ENCODE assay signal across 12 cellular contexts in genomic region chr3:160671231-160671630, GRCh38. TPM values are rescaled to one million over a fixed set of nuclear protein-coding genes. Genes with fewer than 3 reads are reported as not detected.
DNase-seq lines count a peak whose midpoint lies in the region; ATAC-seq, FAIRE-seq and TF ChIP-seq lines count a peak whose summit lies in the region.
"Had no signal": no experiment of that assay in that cellular context is flagged by ENCODE, and none has a peak within 500 bp of the region (broad histone marks: within the 10 kb centered on the region; RNA-seq: fewer than 3 reads in every experiment).

No MANE protein-coding gene starts in this region.

- no peak for TF ChIP-seq CTCF in GM12864 (IDR thresholded peaks at IDR 0.05; ENCODE audit: low read depth, low read length, missing control alignments)

- FAIRE-seq in GM12891 (lab: Jason Lieb, UNC): no peak
- FAIRE-seq: endothelial cell of umbilical vein had no signal

- ATAC-seq in GM19467 (IDR thresholded peaks at IDR 0.05; ENCODE audit: unreplicated experiment) (peak; percentile 96), HG02981 (IDR thresholded peaks at IDR 0.05; ENCODE audit: unreplicated experiment) (peak; percentile 83)

- H3K4me3 ChIP-seq in GM12864 (ENCODE audit: low read depth, low read length): peak overlapping the region; percentile 43

- TF ChIP-seq POLR2A in GM12891 (IDR thresholded peaks at IDR 0.05; ENCODE audit: low read depth, low read length): no peak

- DNase-seq in GM12864 (ENCODE audit: low read depth) (peak; percentile 80), NAMALWA (ENCODE audit: low spot score) (peak; percentile 12), GM12891 (ENCODE audit: insufficient read length, low spot score) (no peak), NCI-H2081 treated with DMSO at 0.1 percent for 48 hours (lab: John Stamatoyannopoulos, UW) (no peak), GF-D8 (lab: John Stamatoyannopoulos, UW) (no peak), NCI-H2196 treated with DMSO at 0.1 percent for 48 hours (lab: John Stamatoyannopoulos, UW; ENCODE audit: unreplicated experiment) (no peak)
- DNase-seq: activated CD4-positive, alpha-beta T cell treated with anti-CD3 and anti-CD28 coated beads for 1 hour; islet precursor cell; Karpas-422 had no signal

TF ChIP-seq in GM12891, 5 proteins besides CTCF, POLR2A, EP300 and RAD21:
- TF ChIP-seq POU2F2 (IDR thresholded peaks at IDR 0.05; ENCODE audit: low read depth, low read length): no peak
- no peak for TF ChIP-seq POLR2AphosphoS5 (IDR thresholded peaks at IDR 0.05; ENCODE audit: low read depth, low read length)
- no peak for TF ChIP-seq PAX5 (IDR thresholded peaks at IDR 0.05; ENCODE audit: insufficient read depth, low read length, severe bottlenecking)
- no peak for TF ChIP-seq SPI1 (IDR thresholded peaks at IDR 0.05; ENCODE audit: low read depth, low read length)
- no peak for TF ChIP-seq TAF1 (IDR thresholded peaks at IDR 0.05; ENCODE audit: low read depth, low read length)

RNA-seq across cellular contexts. Expression of gene ARL14, which starts 5.7 kb away (rescaled TPM):
- polyA plus RNA-seq in GM12891 (2012; ENCODE audit: low read depth, missing spikeins): not detected
- polyA plus RNA-seq: endothelial cell of umbilical vein had no signal

Comparison
In these comparisons a context has a peak if more than half of its experiments do, and no peak if none do; other contexts are left out.
1. DNase-seq: peak in GM12864 (single experiment) and NAMALWA (single experiment); none in GM12891 (single experiment), NCI-H2081 treated with DMSO at 0.1 percent for 48 hours (single experiment), GF-D8 (single experiment) and NCI-H2196 treated with DMSO at 0.1 percent for 48 hours (single experiment).